2 cellular contexts compared by ENCODE assay signal in the genomic region with DNA sequence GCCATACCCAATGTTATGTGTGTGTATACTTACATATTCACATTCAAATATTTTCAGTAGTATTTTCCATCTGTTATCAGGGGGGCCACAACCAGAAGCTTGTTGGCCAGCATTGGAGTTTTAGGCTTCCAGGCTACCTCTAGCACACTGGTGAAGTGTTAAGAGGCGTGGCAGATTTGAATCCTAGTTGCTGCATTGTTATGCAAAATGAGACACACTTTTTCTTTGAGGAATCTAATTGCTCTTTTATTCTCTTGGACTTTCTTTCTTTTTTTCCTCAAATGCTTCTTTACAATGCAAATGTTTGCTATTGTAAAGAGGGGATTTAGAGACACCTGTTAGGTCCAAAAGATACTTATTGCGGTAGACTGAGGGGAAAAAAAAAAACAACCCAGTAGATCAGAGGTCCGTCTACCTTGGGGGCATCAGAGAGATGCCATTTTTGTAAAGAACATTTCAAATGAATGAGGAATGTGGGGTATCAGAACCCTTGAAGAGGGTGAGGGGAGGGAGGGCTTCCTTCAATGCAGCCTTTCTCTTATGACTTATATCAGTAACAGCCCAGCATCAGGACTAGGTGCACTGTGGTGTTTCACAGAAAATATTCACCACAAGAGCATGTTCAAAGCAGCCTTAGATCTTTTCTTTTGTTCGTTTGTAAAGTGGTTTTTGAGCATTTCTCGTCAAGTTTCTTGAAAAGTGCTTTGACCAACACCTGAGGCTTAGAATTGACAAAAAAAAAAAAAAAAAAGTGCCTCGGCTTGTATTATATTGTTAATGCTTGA.
TF ChIP-seq lines count a peak whose summit lies in the region.

No MANE protein-coding gene starts in this region.

TF ChIP-seq in SK-N-SH, 30 proteins besides CTCF, POLR2A, EP300 and RAD21 (continued from another document):
- TF ChIP-seq, protein P1, sequence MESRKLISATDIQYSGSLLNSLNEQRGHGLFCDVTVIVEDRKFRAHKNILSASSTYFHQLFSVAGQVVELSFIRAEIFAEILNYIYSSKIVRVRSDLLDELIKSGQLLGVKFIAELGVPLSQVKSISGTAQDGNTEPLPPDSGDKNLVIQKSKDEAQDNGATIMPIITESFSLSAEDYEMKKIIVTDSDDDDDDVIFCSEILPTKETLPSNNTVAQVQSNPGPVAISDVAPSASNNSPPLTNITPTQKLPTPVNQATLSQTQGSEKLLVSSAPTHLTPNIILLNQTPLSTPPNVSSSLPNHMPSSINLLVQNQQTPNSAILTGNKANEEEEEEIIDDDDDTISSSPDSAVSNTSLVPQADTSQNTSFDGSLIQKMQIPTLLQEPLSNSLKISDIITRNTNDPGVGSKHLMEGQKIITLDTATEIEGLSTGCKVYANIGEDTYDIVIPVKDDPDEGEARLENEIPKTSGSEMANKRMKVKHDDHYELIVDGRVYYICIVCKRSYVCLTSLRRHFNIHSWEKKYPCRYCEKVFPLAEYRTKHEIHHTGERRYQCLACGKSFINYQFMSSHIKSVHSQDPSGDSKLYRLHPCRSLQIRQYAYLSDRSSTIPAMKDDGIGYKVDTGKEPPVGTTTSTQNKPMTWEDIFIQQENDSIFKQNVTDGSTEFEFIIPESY (IDR thresholded peaks at IDR 0.05; ENCODE audit: borderline replicate concordance, low read depth): no peak
- TF ChIP-seq MEF2A (IDR thresholded peaks at IDR 0.05; ENCODE audit: borderline replicate concordance, low read depth) (no peak), POLR2AphosphoS5 (IDR thresholded peaks at IDR 0.05; ENCODE audit: low read depth, low read length) (no peak), FOXM1 (IDR thresholded peaks at IDR 0.05; ENCODE audit: low read depth) (no peak)

TF ChIP-seq in SK-N-SH treated with all-trans-retinoic acid at 6 μM for 48 hours, 23 proteins besides CTCF, POLR2A, EP300 and RAD21 (continued from another document):
- TF ChIP-seq, protein P2, sequence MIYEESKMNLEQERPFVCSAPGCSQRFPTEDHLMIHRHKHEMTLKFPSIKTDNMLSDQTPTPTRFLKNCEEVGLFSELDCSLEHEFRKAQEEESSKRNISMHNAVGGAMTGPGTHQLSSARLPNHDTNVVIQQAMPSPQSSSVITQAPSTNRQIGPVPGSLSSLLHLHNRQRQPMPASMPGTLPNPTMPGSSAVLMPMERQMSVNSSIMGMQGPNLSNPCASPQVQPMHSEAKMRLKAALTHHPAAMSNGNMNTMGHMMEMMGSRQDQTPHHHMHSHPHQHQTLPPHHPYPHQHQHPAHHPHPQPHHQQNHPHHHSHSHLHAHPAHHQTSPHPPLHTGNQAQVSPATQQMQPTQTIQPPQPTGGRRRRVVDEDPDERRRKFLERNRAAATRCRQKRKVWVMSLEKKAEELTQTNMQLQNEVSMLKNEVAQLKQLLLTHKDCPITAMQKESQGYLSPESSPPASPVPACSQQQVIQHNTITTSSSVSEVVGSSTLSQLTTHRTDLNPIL (CRISPR knock-in tag; IDR thresholded peaks at IDR 0.05; ENCODE audit: low read depth): no peak
- TF ChIP-seq ZNF565 (CRISPR knock-in tag; conservative IDR thresholded peaks at IDR 0.05; ENCODE audit: low read depth) (no peak), OSR1 (CRISPR knock-in tag; IDR thresholded peaks at IDR 0.05) (no peak), TCF4 (CRISPR knock-in tag; IDR thresholded peaks at IDR 0.05; ENCODE audit: borderline replicate concordance) (no peak), ZFP3 (CRISPR knock-in tag; IDR thresholded peaks at IDR 0.05) (no peak)
- TF ChIP-seq, protein P3, sequence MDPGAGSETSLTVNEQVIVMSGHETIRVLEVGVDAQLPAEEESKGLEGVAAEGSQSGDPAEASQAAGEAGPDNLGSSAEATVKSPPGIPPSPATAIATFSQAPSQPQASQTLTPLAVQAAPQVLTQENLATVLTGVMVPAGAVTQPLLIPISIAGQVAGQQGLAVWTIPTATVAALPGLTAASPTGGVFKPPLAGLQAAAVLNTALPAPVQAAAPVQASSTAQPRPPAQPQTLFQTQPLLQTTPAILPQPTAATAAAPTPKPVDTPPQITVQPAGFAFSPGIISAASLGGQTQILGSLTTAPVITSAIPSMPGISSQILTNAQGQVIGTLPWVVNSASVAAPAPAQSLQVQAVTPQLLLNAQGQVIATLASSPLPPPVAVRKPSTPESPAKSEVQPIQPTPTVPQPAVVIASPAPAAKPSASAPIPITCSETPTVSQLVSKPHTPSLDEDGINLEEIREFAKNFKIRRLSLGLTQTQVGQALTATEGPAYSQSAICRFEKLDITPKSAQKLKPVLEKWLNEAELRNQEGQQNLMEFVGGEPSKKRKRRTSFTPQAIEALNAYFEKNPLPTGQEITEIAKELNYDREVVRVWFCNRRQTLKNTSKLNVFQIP (CRISPR knock-in tag; IDR thresholded peaks at IDR 0.05; ENCODE audit: borderline replicate concordance, low read depth): no peak
- TF ChIP-seq, protein P4, sequence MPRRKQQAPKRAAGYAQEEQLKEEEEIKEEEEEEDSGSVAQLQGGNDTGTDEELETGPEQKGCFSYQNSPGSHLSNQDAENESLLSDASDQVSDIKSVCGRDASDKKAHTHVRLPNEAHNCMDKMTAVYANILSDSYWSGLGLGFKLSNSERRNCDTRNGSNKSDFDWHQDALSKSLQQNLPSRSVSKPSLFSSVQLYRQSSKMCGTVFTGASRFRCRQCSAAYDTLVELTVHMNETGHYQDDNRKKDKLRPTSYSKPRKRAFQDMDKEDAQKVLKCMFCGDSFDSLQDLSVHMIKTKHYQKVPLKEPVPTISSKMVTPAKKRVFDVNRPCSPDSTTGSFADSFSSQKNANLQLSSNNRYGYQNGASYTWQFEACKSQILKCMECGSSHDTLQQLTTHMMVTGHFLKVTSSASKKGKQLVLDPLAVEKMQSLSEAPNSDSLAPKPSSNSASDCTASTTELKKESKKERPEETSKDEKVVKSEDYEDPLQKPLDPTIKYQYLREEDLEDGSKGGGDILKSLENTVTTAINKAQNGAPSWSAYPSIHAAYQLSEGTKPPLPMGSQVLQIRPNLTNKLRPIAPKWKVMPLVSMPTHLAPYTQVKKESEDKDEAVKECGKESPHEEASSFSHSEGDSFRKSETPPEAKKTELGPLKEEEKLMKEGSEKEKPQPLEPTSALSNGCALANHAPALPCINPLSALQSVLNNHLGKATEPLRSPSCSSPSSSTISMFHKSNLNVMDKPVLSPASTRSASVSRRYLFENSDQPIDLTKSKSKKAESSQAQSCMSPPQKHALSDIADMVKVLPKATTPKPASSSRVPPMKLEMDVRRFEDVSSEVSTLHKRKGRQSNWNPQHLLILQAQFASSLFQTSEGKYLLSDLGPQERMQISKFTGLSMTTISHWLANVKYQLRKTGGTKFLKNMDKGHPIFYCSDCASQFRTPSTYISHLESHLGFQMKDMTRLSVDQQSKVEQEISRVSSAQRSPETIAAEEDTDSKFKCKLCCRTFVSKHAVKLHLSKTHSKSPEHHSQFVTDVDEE (CRISPR knock-in tag; IDR thresholded peaks at IDR 0.05): no peak
